Comparison of ENCODE assay signal across 19 cellular contexts in the genomic region with DNA sequence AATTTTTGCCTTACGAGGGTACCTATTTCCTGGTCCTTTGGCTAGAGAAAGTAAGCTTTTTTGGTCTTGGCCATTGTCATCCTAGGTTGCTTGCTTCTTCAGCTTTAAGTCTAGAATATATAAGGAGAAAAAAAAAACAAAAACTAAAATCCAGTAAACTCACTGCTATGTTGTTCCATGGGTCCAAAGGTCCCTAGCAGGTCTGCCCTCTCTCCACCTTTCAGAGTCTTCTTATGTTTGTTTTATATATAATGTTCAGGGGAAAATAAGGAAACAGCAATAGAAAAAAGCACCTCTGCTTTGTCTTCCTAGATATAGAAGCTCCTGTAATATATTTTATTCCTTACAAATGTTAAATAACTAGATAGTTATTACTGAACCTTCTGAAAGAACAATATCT.
"Had no signal": no experiment of that assay in that cellular context is flagged by ENCODE, and none has a peak within 500 bp of the region (broad histone marks: within the 10 kb centered on the region; RNA-seq: fewer than 3 reads in every experiment).

No MANE protein-coding gene starts in this region.

- FAIRE-seq: keratinocyte had no signal

- ATAC-seq: left cardiac atrium; left lung; naive thymus-derived CD4-positive, alpha-beta T cell; natural killer cell treated with Interleukin-12 subunit alpha and Interleukin-12 subunit beta and Interleukin-15 and Interleukin-18, amount 100 ng/mL, for 72 hours; right lobe of liver; stimulated activated memory B cell treated with anti-CD40 and anti-IgM and Interleukin-4, amounts not matched to agents 10 μg/mL and 1 μg/mL and 100 μg/mL, for 72 hours; stimulated activated naive CD8-positive, alpha-beta T cell treated with anti-CD3 and anti-CD28 coated beads, Interleukin-15, amount 100 ng/mL, for 72 hours had no signal

- DNase-seq: hippocampal formation; kidney glomerular epithelial cell; left cardiac atrium; left lung; mesendoderm; naive thymus-derived CD4-positive, alpha-beta T cell; ovary; right lobe of liver; stimulated activated CD4-positive, alpha-beta T cell treated with anti-CD3 and anti-CD28 coated beads, Interleukin-1b, Interleukin-23, amount 100 ng/mL, for 48 hours; stimulated activated CD4-positive, alpha-beta T cell treated with anti-CD3 and anti-CD28 coated beads, Interleukin-2, amount 100 ng/mL, for 48 hours; stimulated activated CD4-positive, alpha-beta T cell treated with anti-CD3 and anti-CD28 coated beads, Interleukin-4, amount 100 ng/mL, for 4 hours; stimulated activated CD8-positive, alpha-beta memory T cell treated with anti-CD3 and anti-CD28 coated beads, Interleukin-4, amount 100 ng/mL, for 48 hours; stimulated activated naive CD4-positive, alpha-beta T cell treated with Interleukin-2 at 50 U/mL for 16 hours; stimulated activated naive CD8-positive, alpha-beta T cell treated with anti-CD3 and anti-CD28 coated beads, Interleukin-15, amount 100 ng/mL, for 72 hours; substantia nigra; uterus had no signal
